In genomic region chrX:115582035-115582870, GRCh38 we compare ENCODE assay signal across 1 cellular context.
TF ChIP-seq lines count a peak whose summit lies in the region.

No MANE protein-coding gene starts in this region.

TF ChIP-seq in SK-N-SH, 30 proteins besides CTCF, POLR2A, EP300 and RAD21 (continued from another document):
- TF ChIP-seq USF2 (IDR thresholded peaks at IDR 0.05; ENCODE audit: borderline replicate concordance, low read depth, low read length) (no peak), FOSL2 (IDR thresholded peaks at IDR 0.05; ENCODE audit: borderline replicate concordance, low read depth) (no peak)
